1 cellular context compared by ENCODE assay signal in genomic region chr3:146830231-146830630, GRCh38.
TF ChIP-seq lines count a peak whose summit lies in the region.

No MANE protein-coding gene starts in this region.

TF ChIP-seq in HCT116, 20 proteins besides CTCF, POLR2A, EP300 and RAD21 (continued from another document):
- TF ChIP-seq REST (IDR thresholded peaks at IDR 0.05; ENCODE audit: low read depth) (no peak), EZH2phosphoT487 (IDR thresholded peaks at IDR 0.05; ENCODE audit: borderline replicate concordance) (no peak), SRF (IDR thresholded peaks at IDR 0.05; ENCODE audit: low read depth) (no peak), CEBPB (IDR thresholded peaks at IDR 0.05; ENCODE audit: low read depth) (no peak), ZNF274 (IDR thresholded peaks at IDR 0.05; ENCODE audit: low read depth, low read length) (no peak)
